16 cellular contexts compared by ENCODE assay signal in the genomic region with DNA sequence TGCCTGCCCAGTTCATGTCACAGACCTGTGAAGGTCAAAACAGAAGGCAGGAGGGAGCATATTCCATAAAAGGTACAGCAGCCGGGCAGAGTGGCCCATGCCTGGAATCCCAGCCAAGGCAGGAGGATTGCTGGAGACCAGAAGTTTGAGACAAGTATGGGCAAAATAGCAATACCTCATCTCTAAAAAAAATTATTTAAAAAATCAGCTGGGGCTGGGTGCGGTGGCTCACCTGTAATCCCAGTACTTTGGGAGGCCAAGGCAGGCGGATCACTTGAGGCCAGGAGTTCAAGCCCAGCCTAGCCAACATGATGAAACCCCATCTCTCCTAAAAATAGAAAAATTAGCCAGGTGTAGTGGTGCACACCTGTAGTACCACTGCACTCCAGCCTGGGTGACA.
DNase-seq lines count a peak whose midpoint lies in the region; ATAC-seq, FAIRE-seq and TF ChIP-seq lines count a peak whose summit lies in the region.
"Had no signal": no experiment of that assay in that cellular context is flagged by ENCODE, and none has a peak within 500 bp of the region (broad histone marks: within the 10 kb centered on the region; RNA-seq: fewer than 3 reads in every experiment).

No MANE protein-coding gene starts in this region.

- H3K4me1 Mint-ChIP-seq in central memory CD8-positive, alpha-beta T cell, result peaks cover 28% of the 10 kb centered on the region

- intact Hi-C loops in HepG2 (cut with micrococcal nuclease; ENCODE audit: unreplicated experiment), result no loop called here
- intact Hi-C loops in right lobe of liver (cut with DNase I), result loop anchor here in 1 of 2 donors (10.0 kb wide), 1 partner anchor 179 kb away; no protein-coding TSS in a partner anchor
- intact Hi-C loops in psoas muscle (cut with DNase I), result no loop called here
- intact Hi-C loops in left colon (cut with DNase I, micrococcal nuclease), result no loop called here

- peak overlapping the region; percentile 94; the same call in 1 of the 2 replicates for H3K4me2 ChIP-seq in HepG2 (ENCODE audit: low read depth, low read length)

- TF ChIP-seq POLR2A in HepG2 (IDR thresholded peaks at IDR 0.05; ENCODE audit: insufficient read depth in 1 of 2, low read depth in 2 of 2, low read length in 2 of 2), result no peak
- no peak for TF ChIP-seq POLR2A in right lobe of liver (IDR thresholded peaks at IDR 0.05)

- CTCF ChIA-PET in HepG2 (lab: Yijun Ruan, JAX; ENCODE audit: low intra/inter-chr PET ratio, low total read pairs), result no interaction called here

- no peak overlapping the region for H3K9ac ChIP-seq in HepG2 (ENCODE audit: insufficient read depth, low read depth, low read length)
- H3K9ac ChIP-seq: BLaER1 treated with 17β-estradiol and CSF1 and Interleukin-3, amounts not matched to agents 10 nM and 100 nM; GM23248 had no signal

- no peaks in the 10 kb centered on the region for H3K9me3 ChIP-seq in HepG2 (ENCODE audit: low read length)
- H3K9me3 ChIP-seq in right lobe of liver, result no peaks in the 10 kb centered on the region
- no peaks in the 10 kb centered on the region for H3K9me3 ChIP-seq in psoas muscle
- H3K9me3 ChIP-seq: BLaER1 treated with 17β-estradiol and CSF1 and Interleukin-3, amounts not matched to agents 10 nM and 100 nM; HAP-1 had no signal

- no peak for ATAC-seq in HepG2
- no peak for ATAC-seq in right lobe of liver
- no peak for ATAC-seq in central memory CD8-positive, alpha-beta T cell (replicated peaks; ENCODE audit: extremely low read depth, poor library complexity, severe bottlenecking)
- ATAC-seq in left lobe of liver, result no peak
- ATAC-seq in psoas muscle, result no peak
- ATAC-seq in left colon, result no peak
- ATAC-seq: CD8-positive, alpha-beta T cell had no signal

- H3K79me2 ChIP-seq in HepG2 (ENCODE audit: insufficient read depth, low read length), result no peaks in the 10 kb centered on the region

- peak overlapping the region; percentile 74 for H3K27ac Mint-ChIP-seq in central memory CD8-positive, alpha-beta T cell (ENCODE audit: low read depth)
- H3K27ac Mint-ChIP-seq: B cell; CD8-positive, alpha-beta T cell had no signal

- peaks cover 2% of the 10 kb centered on the region for H3K36me3 Mint-ChIP-seq in central memory CD8-positive, alpha-beta T cell (ENCODE audit: insufficient read depth)
- H3K36me3 Mint-ChIP-seq: CD8-positive, alpha-beta T cell had no signal

- BruUV-seq in HepG2 (replicated peaks; lab: Mats Ljungman, UMichigan), result no TSS peak

- POLR2A ChIA-PET in HepG2 (lab: Yijun Ruan, JAX), result no interaction called here

- DNase-seq in HepG2 (ENCODE audit: low spot score) (no peak), right lobe of liver (no peak), left lobe of liver (ENCODE audit: low spot score) (peak; percentile 8), psoas muscle (no peak), left colon (no peak)
- DNase-seq in central memory CD8-positive, alpha-beta T cell (ENCODE audit: low spot score in 2 of 2), result no peak
- DNase-seq in activated effector memory CD4-positive, alpha-beta T cell treated with anti-CD3 and anti-CD28 coated beads, Interleukin-2, amount 50 U/mL, for 16 hours, result no peak
- DNase-seq: Calu3, DMS79 treated with DMSO at 0.1 percent for 48 hours had no signal

- 56% methylated on average over 3 of the region's 3 CpGs for WGBS in HepG2 (ENCODE audit: low lambda C conversion rate)
- 67% methylated on average over 1 of the region's 3 CpGs for WGBS in right lobe of liver (ENCODE audit: insufficient coverage, low coverage, low lambda C conversion rate, missing lambda C conversion rate)
- 79 to 89% (median 84%) methylated on average over 3 of the region's 3 CpGs for WGBS in psoas muscle, 3 donors

- no peaks in the 10 kb centered on the region for H4K20me1 ChIP-seq in HepG2 (ENCODE audit: insufficient read depth, low read length)
- H4K20me1 ChIP-seq: BLaER1 treated with 17β-estradiol and CSF1 and Interleukin-3, amounts not matched to agents 10 nM and 100 nM had no signal

- no peaks in the 10 kb centered on the region for H3K9me3 Mint-ChIP-seq in central memory CD8-positive, alpha-beta T cell
- H3K9me3 Mint-ChIP-seq: CD8-positive, alpha-beta T cell had no signal

- H3K4me3 ChIP-seq in HepG2 (replicated peaks in 1 of 3; ENCODE audit: insufficient read depth in 1 of 3, low read depth in 2 of 3, low read length in 3 of 3), result no peak overlapping the region
- no peak overlapping the region for H3K4me3 ChIP-seq in right lobe of liver
- H3K4me3 ChIP-seq in psoas muscle, result no peak overlapping the region
- H3K4me3 ChIP-seq: BLaER1 treated with 17β-estradiol and CSF1 and Interleukin-3, amounts not matched to agents 10 nM and 100 nM; GM12878; GM23248; HAP-1 had no signal

- peaks cover 6 to 26% of the 10 kb centered on the region in 2 experiments; a peak in 2 of 5 replicates for H3K27me3 ChIP-seq in HepG2 (ENCODE audit: control insufficient read depth in 1 of 2, insufficient read depth in 2 of 2, low read length in 2 of 2)
- H3K27me3 ChIP-seq in right lobe of liver, result no peaks in the 10 kb centered on the region
- H3K27me3 ChIP-seq in psoas muscle (ENCODE audit: insufficient read depth in 3 of 3, low read length in 2 of 3), result peaks cover 0 to 46% (median 6%) of the 10 kb centered on the region in 3 donors

- H2AFZ ChIP-seq in HepG2 (ENCODE audit: low read length), result no peak overlapping the region
- H2AFZ ChIP-seq: GM23248 had no signal

- peaks cover 100% of the 10 kb centered on the region for H3K4me1 ChIP-seq in HepG2 (ENCODE audit: insufficient read depth, low read length)
- H3K4me1 ChIP-seq in right lobe of liver, result no peaks in the 10 kb centered on the region
- no peaks in the 10 kb centered on the region for H3K4me1 ChIP-seq in psoas muscle

- TF ChIP-seq EP300 in HepG2 (IDR thresholded peaks at IDR 0.05; ENCODE audit: low read depth in 2 of 2, low read length in 2 of 2), result no peak
- TF ChIP-seq EP300 in HepG2 (CRISPR knock-in tag; IDR thresholded peaks at IDR 0.05; ENCODE audit: borderline replicate concordance), result no peak

- no peaks in the 10 kb centered on the region for H3K36me3 ChIP-seq in HepG2 (replicated peaks in 1 of 2; ENCODE audit: control insufficient read depth in 1 of 2, insufficient read depth in 2 of 2, low read length in 2 of 2)
- no peaks in the 10 kb centered on the region for H3K36me3 ChIP-seq in right lobe of liver
- no peaks in the 10 kb centered on the region for H3K36me3 ChIP-seq in psoas muscle (ENCODE audit: insufficient read depth in 1 of 2, low read depth in 1 of 2)
- H3K36me3 ChIP-seq: BLaER1 treated with 17β-estradiol and CSF1 and Interleukin-3, amounts not matched to agents 10 nM and 100 nM; HAP-1 had no signal

- no peak for TF ChIP-seq RAD21 in HepG2 (CRISPR knock-in tag; IDR thresholded peaks at IDR 0.05)

- H3K27ac ChIP-seq in HepG2 (ENCODE audit: extremely low read length, insufficient read depth, low read length) (no peak overlapping the region), right lobe of liver (no peak overlapping the region), psoas muscle (no peak overlapping the region)
- H3K27ac ChIP-seq: BLaER1 treated with 17β-estradiol and CSF1 and Interleukin-3, amounts not matched to agents 10 nM and 100 nM; GM23248 had no signal

- H3K27me3 Mint-ChIP-seq in central memory CD8-positive, alpha-beta T cell, result no peaks in the 10 kb centered on the region

- TF ChIP-seq CTCF in HepG2 (CRISPR knock-in tag; IDR thresholded peaks at IDR 0.05) (no peak), right lobe of liver (IDR thresholded peaks at IDR 0.05) (no peak), psoas muscle (IDR thresholded peaks at IDR 0.05) (no peak)

- no peak overlapping the region for H3K4me3 Mint-ChIP-seq in central memory CD8-positive, alpha-beta T cell
- H3K4me3 Mint-ChIP-seq: B cell; CD8-positive, alpha-beta T cell had no signal

- no peak for FAIRE-seq in HepG2 (lab: Jason Lieb, UNC)
- FAIRE-seq: GM12878, GM19239 had no signal

- in situ Hi-C loops in HepG2 (cut with HindIII; ENCODE audit: extremely low pct_ligation_motif_present, low pct_unique_long_range_greater_than_20kb), result no loop called here

TF ChIP-seq in HepG2, 621 proteins besides CTCF, POLR2A, EP300 and RAD21 (continues in another document):
- no peak for TF ChIP-seq ZNF382 (CRISPR knock-in tag; IDR thresholded peaks at IDR 0.05; ENCODE audit: borderline replicate concordance)
- TF ChIP-seq ZNF775 (CRISPR knock-in tag; IDR thresholded peaks at IDR 0.05; ENCODE audit: borderline replicate concordance), result no peak
- TF ChIP-seq ZNF253 (CRISPR knock-in tag; IDR thresholded peaks at IDR 0.05; ENCODE audit: borderline replicate concordance), result no peak
- no peak for TF ChIP-seq MED8 (CRISPR knock-in tag; IDR thresholded peaks at IDR 0.05; ENCODE audit: insufficient replicate concordance)
- TF ChIP-seq ZNF549 (CRISPR knock-in tag; IDR thresholded peaks at IDR 0.05), result no peak
- TF ChIP-seq KDM1A (CRISPR knock-in tag; IDR thresholded peaks at IDR 0.05), result no peak
- TF ChIP-seq DNMT3B (CRISPR knock-in tag; conservative IDR thresholded peaks at IDR 0.05), result no peak
- no peak for TF ChIP-seq ZNF768 (CRISPR knock-in tag; IDR thresholded peaks at IDR 0.05)
- TF ChIP-seq, protein P1, sequence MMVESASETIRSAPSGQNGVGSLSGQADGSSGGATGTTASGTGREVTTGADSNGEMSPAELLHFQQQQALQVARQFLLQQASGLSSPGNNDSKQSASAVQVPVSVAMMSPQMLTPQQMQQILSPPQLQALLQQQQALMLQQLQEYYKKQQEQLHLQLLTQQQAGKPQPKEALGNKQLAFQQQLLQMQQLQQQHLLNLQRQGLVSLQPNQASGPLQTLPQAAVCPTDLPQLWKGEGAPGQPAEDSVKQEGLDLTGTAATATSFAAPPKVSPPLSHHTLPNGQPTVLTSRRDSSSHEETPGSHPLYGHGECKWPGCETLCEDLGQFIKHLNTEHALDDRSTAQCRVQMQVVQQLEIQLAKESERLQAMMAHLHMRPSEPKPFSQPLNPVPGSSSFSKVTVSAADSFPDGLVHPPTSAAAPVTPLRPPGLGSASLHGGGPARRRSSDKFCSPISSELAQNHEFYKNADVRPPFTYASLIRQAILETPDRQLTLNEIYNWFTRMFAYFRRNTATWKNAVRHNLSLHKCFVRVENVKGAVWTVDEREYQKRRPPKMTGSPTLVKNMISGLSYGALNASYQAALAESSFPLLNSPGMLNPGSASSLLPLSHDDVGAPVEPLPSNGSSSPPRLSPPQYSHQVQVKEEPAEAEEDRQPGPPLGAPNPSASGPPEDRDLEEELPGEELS (CRISPR knock-in tag; IDR thresholded peaks at IDR 0.05), result no peak
- TF ChIP-seq PHB2 (IDR thresholded peaks at IDR 0.05; ENCODE audit: partially characterized antibody), result no peak
- no peak for TF ChIP-seq MTF1 (CRISPR knock-in tag; IDR thresholded peaks at IDR 0.05)
